ENCODE assay signal across 17 cellular contexts in the genomic region with DNA sequence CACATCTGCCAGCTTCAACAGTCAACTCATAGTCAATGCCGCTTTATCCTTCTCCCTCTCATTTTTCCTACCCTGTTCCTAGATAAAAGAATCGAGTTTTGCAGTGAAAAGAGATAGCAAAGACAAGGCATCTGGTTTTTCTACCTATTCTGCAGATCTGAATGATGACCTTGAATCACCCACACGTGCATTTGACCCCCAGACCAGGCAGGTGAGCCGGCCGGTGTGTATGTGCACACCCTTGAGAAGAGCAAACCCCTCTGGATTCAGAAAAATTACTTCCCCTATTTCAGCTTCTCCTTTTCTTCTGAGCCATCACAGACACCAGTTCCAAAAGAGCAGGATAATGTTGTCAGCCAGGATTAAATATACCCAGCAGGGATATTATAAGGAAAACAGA.
"Had no signal": no experiment of that assay in that cellular context is flagged by ENCODE, and none has a peak within 500 bp of the region (broad histone marks: within the 10 kb centered on the region; RNA-seq: fewer than 3 reads in every experiment).

No MANE protein-coding gene starts in this region.

- H3K4me1 ChIP-seq: right lobe of liver, transverse colon had no signal

- H3K27me3 ChIP-seq: gastrocnemius medialis, heart right ventricle, right lobe of liver, transverse colon had no signal

- H3K4me3 ChIP-seq: gastrocnemius medialis, heart right ventricle, psoas muscle, right lobe of liver, thoracic aorta, transverse colon had no signal

- H3K9me3 ChIP-seq: gastrocnemius medialis, heart right ventricle, psoas muscle, right lobe of liver, thoracic aorta, transverse colon had no signal

- DNase-seq: effector memory CD4-positive, alpha-beta T cell; gastrocnemius medialis; heart right ventricle; hypothalamus; mesendoderm; naive B cell; occipital lobe; psoas muscle; retina; right lobe of liver; stimulated activated CD4-positive, alpha-beta T cell treated with anti-CD3 and anti-CD28 coated beads, Interleukin-2, amount 100 ng/mL, for 24 hours; stimulated activated CD4-positive, alpha-beta T cell treated with anti-CD3 and anti-CD28 coated beads, Interleukin-4, amount 100 ng/mL, for 4 hours; stimulated activated naive B cell treated with anti-CD40 and anti-IgM and Interleukin-4, amounts not matched to agents 10 μg/mL and 1 μg/mL and 100 μg/mL, for 72 hours; stimulated activated naive CD8-positive, alpha-beta T cell treated with anti-CD3 and anti-CD28 coated beads, Interleukin-15, amount 100 ng/mL, for 72 hours; transverse colon had no signal

- ATAC-seq: esophagus mucosa; gastrocnemius medialis; heart right ventricle; psoas muscle; right lobe of liver; stimulated activated naive B cell treated with anti-CD40 and anti-IgM and Interleukin-4, amounts not matched to agents 10 μg/mL and 1 μg/mL and 100 μg/mL, for 72 hours; stimulated activated naive CD8-positive, alpha-beta T cell treated with anti-CD3 and anti-CD28 coated beads, Interleukin-15, amount 100 ng/mL, for 72 hours had no signal

- H3K36me3 ChIP-seq: gastrocnemius medialis, heart right ventricle, right lobe of liver, thoracic aorta, transverse colon had no signal

- H3K27ac ChIP-seq: gastrocnemius medialis, heart right ventricle, psoas muscle, right lobe of liver, thoracic aorta, transverse colon had no signal
